1 cellular context compared by ENCODE assay signal in genomic region chr19:41957161-41957837, GRCh38.
TF ChIP-seq lines count a peak whose summit lies in the region.

No MANE protein-coding gene starts in this region.

TF ChIP-seq in H1, 55 proteins besides CTCF, POLR2A, EP300 and RAD21:
- TF ChIP-seq CHD2 (IDR thresholded peaks at IDR 0.05; ENCODE audit: low read length) (no peak), POLR2AphosphoS5 (IDR thresholded peaks at IDR 0.05; ENCODE audit: low read depth, low read length) (no peak), CTBP2 (IDR thresholded peaks at IDR 0.05; ENCODE audit: borderline replicate concordance, insufficient read depth, insufficient read length, low read length) (no peak), JUND (IDR thresholded peaks at IDR 0.05; ENCODE audit: low read length) (no peak), RNF2 (IDR thresholded peaks at IDR 0.05; ENCODE audit: borderline replicate concordance, low read depth, low read length, missing control alignments, poor library complexity, severe bottlenecking) (no peak), SP1 (IDR thresholded peaks at IDR 0.05; ENCODE audit: low read depth, low read length) (no peak), BACH1 (IDR thresholded peaks at IDR 0.05; ENCODE audit: low read length) (no peak), CHD7 (IDR thresholded peaks at IDR 0.05; ENCODE audit: insufficient replicate concordance, low read length) (no peak), E2F6 (IDR thresholded peaks at IDR 0.05) (no peak), TCF12 (IDR thresholded peaks at IDR 0.05; ENCODE audit: low read depth, low read length) (no peak), KDM1A (IDR thresholded peaks at IDR 0.05; ENCODE audit: borderline replicate concordance, low read length) (no peak), TBP (IDR thresholded peaks at IDR 0.05; ENCODE audit: low read depth, low read length) (no peak), SAP30 (IDR thresholded peaks at IDR 0.05; ENCODE audit: insufficient read depth, insufficient replicate concordance, low read length) (no peak), CBX8 (IDR thresholded peaks at IDR 0.05; ENCODE audit: borderline replicate concordance, low read depth, low read length) (no peak), YY1 (IDR thresholded peaks at IDR 0.05; ENCODE audit: low read depth, low read length) (no peak), BRCA1 (IDR thresholded peaks at IDR 0.05; ENCODE audit: low read depth, low read length) (no peak), HDAC2 (IDR thresholded peaks at IDR 0.05; ENCODE audit: borderline replicate concordance in 1 of 2, low read depth in 2 of 2, low read length in 2 of 2) (no peak)
